ENCODE assay signal across 8 cellular contexts in the genomic region with DNA sequence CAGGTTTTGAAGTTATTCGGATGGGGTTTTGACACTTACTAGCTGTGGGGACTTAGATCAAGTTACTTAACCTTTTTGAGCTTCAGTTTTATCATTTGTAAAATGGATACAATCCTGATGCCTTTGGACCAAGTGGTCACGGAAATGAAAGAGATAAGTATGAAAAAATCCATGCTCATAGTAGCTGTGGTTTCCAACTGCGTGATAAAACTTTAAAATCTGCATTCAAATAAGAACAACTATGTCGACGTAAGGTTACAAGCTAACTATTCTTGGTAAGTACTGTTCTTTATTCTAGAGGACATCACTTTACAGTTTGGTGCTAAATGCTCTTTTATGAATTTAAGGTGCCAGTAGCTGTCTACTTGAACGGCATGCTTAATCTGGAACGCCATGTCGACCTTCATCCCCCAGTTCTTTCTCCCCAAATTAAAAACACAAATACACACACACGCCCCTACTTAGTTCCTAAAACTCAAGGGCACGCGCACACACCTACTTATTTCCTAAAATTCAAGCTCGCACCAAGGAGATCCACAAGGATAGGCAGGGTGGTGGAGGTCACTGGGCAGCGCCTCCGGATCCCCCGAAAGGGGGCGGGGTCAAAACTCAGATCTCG. TPM values are rescaled to one million over a fixed set of nuclear protein-coding genes. Genes with fewer than 3 reads are reported as not detected.
DNase-seq lines count a peak whose midpoint lies in the region; ATAC-seq and TF ChIP-seq lines count a peak whose summit lies in the region.

No MANE protein-coding gene starts in this region.

- peaks cover 30 to 33% of the 10 kb centered on the region in 2 donors for H3K4me1 ChIP-seq in gastrocnemius medialis

- peak overlapping the region; percentile 95 to 99 (median 98) for H3K27ac ChIP-seq in gastrocnemius medialis

- H3K36me3 ChIP-seq in gastrocnemius medialis = no peaks in the 10 kb centered on the region

- peaks cover 28% of the 10 kb centered on the region for H3K36me3 Mint-ChIP-seq in T-helper 2 cell treated with Interferon-gamma antibody and Interleukin-4, amounts not matched to agents 5 μg/mL and 100 μg/mL, for 36 hours (ENCODE audit: low read depth)

- no peaks in the 10 kb centered on the region for H3K9me3 Mint-ChIP-seq in T-helper 2 cell treated with Interferon-gamma antibody and Interleukin-4, amounts not matched to agents 5 μg/mL and 100 μg/mL, for 36 hours

- intact Hi-C loops in gastrocnemius medialis (cut with DNase I; ENCODE audit: low total_unique reads) = loop anchor here (1.0 to 5.0 kb wide), 6 partner anchors 18 to 288 kb away; a partner anchor contains a TSS

- peaks cover 39% of the 10 kb centered on the region for H3K4me1 Mint-ChIP-seq in T-helper 2 cell treated with Interferon-gamma antibody and Interleukin-4, amounts not matched to agents 5 μg/mL and 100 μg/mL, for 36 hours (ENCODE audit: low read depth)

- no peak for TF ChIP-seq POLR2A in gastrocnemius medialis (IDR thresholded peaks at IDR 0.05)

- ATAC-seq in gastrocnemius medialis (peak in 1 of 2 donors; percentile 0), GM18868 (IDR thresholded peaks at IDR 0.05; ENCODE audit: unreplicated experiment) (no peak)

- H3K27me3 Mint-ChIP-seq in T-helper 2 cell treated with Interferon-gamma antibody and Interleukin-4, amounts not matched to agents 5 μg/mL and 100 μg/mL, for 36 hours (ENCODE audit: low read depth) = no peaks in the 10 kb centered on the region

- H3K4me3 Mint-ChIP-seq in T-helper 2 cell treated with Interferon-gamma antibody and Interleukin-4, amounts not matched to agents 5 μg/mL and 100 μg/mL, for 36 hours = peak overlapping the region; percentile 93

- TF ChIP-seq CTCF in GM12875 (IDR thresholded peaks at IDR 0.05; ENCODE audit: borderline replicate concordance, insufficient read depth, low read depth, low read length) (no peak), fibroblast of villous mesenchyme (IDR thresholded peaks at IDR 0.05; ENCODE audit: insufficient read depth, low read depth, low read length) (no peak), gastrocnemius medialis (IDR thresholded peaks at IDR 0.05 in 4 of 5, conservative IDR thresholded peaks at IDR 0.05 in 1 of 5) (no peak)

- DNase-seq in T-helper 2 cell treated with Interferon-gamma antibody and Interleukin-4, amounts not matched to agents 5 μg/mL and 100 μg/mL, for 36 hours (ENCODE audit: low spot score) = no peak
- DNase-seq in fibroblast of villous mesenchyme (ENCODE audit: low read depth) (no peak), gastrocnemius medialis (no peak), dermis blood vessel endothelial cell (no peak), kidney tubule cell (ENCODE audit: low spot score) (no peak)
- DNase-seq in stimulated activated CD4-positive, alpha-beta T cell treated with anti-CD3 and anti-CD28 coated beads, Interleukin-4, amount 100 ng/mL, for 4 hours = no peak

- no peaks in the 10 kb centered on the region for H3K27me3 ChIP-seq in gastrocnemius medialis

- no peaks in the 10 kb centered on the region for H3K9me3 ChIP-seq in gastrocnemius medialis

- peak overlapping the region; percentile 96 for H3K27ac Mint-ChIP-seq in T-helper 2 cell treated with Interferon-gamma antibody and Interleukin-4, amounts not matched to agents 5 μg/mL and 100 μg/mL, for 36 hours

- peak overlapping the region; percentile 97 for H3K4me3 ChIP-seq in GM12875 (ENCODE audit: low read depth, low read length)
- peak overlapping the region; percentile 88 for H3K4me3 ChIP-seq in fibroblast of villous mesenchyme (ENCODE audit: low read depth, low read length)
- H3K4me3 ChIP-seq in gastrocnemius medialis = peak overlapping the region; percentile 83 to 92 (median 86)

- in situ Hi-C loops in gastrocnemius medialis (cut with MboI; ENCODE audit: low sequenced_read_pairs in 4 of 4) = loop anchor here in 1 of 4 donors (10.0 kb wide), 1 partner anchor 164 kb away; no protein-coding TSS in a partner anchor

RNA-seq across cellular contexts. Expression of a gene that starts 0.5 kb away (rescaled TPM):
- total RNA-seq in fibroblast of villous mesenchyme = 19.0 TPM in 2 replicates
- 10 to 100 TPM; 45.3 to 58.6 (median 57.4) TPM for total RNA-seq in gastrocnemius medialis
- 19.2 and 29.5 TPM in 2 replicates for total RNA-seq in dermis blood vessel endothelial cell

RNA-seq across cellular contexts. Expression of a gene that starts 25.5 kb away (rescaled TPM):
- total RNA-seq in fibroblast of villous mesenchyme = 0.32 and 0.86 TPM in 2 replicates
- under 1 TPM; 0.31 to 0.67 (median 0.44) TPM for total RNA-seq in gastrocnemius medialis
- 0.28 and 0.34 TPM in 2 replicates for total RNA-seq in dermis blood vessel endothelial cell
